18 cellular contexts compared by ENCODE assay signal in genomic region chr5:2166979-2167377, GRCh38.
DNase-seq lines count a peak whose midpoint lies in the region; ATAC-seq, FAIRE-seq and TF ChIP-seq lines count a peak whose summit lies in the region.
"Had no signal": no experiment of that assay in that cellular context is flagged by ENCODE, and none has a peak within 500 bp of the region (broad histone marks: within the 10 kb centered on the region; RNA-seq: fewer than 3 reads in every experiment).

No MANE protein-coding gene starts in this region.

- CTCF ChIA-PET in HepG2 (lab: Yijun Ruan, JAX; ENCODE audit: low intra/inter-chr PET ratio, low total read pairs): no interaction called here

- TF ChIP-seq CTCF in right lobe of liver (IDR thresholded peaks at IDR 0.05): no peak
- no peak for TF ChIP-seq CTCF in HepG2 (CRISPR knock-in tag; IDR thresholded peaks at IDR 0.05)
- TF ChIP-seq CTCF in neural crest cell (conservative IDR thresholded peaks at IDR 0.05): no peak
- TF ChIP-seq CTCF in suprapubic skin (IDR thresholded peaks at IDR 0.05): no peak

- ATAC-seq in right lobe of liver: no peak
- ATAC-seq in HepG2: no peak
- ATAC-seq in stimulated activated effector memory CD8-positive, alpha-beta T cell treated with anti-CD3 and anti-CD28 coated beads, Interleukin-12 subunit alpha, Interleukin-12 subunit beta, amount 100 ng/mL, for 72 hours: no peak
- ATAC-seq: GM23338 had no signal

- BruUV-seq in HepG2 (replicated peaks; lab: Mats Ljungman, UMichigan): no TSS peak

- H3K36me3 ChIP-seq in right lobe of liver (no peaks in the 10 kb centered on the region), HepG2 (replicated peaks in 1 of 2; ENCODE audit: control insufficient read depth in 1 of 2, insufficient read depth in 2 of 2, low read length in 2 of 2) (no peaks in the 10 kb centered on the region), suprapubic skin (no peaks in the 10 kb centered on the region)
- H3K36me3 ChIP-seq: BE2C had no signal

- WGBS in right lobe of liver (ENCODE audit: insufficient coverage, low coverage, low lambda C conversion rate, missing lambda C conversion rate): 51% methylated on average over 3 of the region's 6 CpGs
- WGBS in HepG2 (ENCODE audit: low lambda C conversion rate): 40% methylated on average over 3 of the region's 6 CpGs
- WGBS in suprapubic skin: 90% methylated on average over 6 of the region's 6 CpGs

- no peak overlapping the region for H3K4me2 ChIP-seq in HepG2 (ENCODE audit: low read depth, low read length)
- H3K4me2 ChIP-seq: GM23338 had no signal

- H3K36me3 Mint-ChIP-seq in neural crest cell (ENCODE audit: low read depth): no peaks in the 10 kb centered on the region
- no peaks in the 10 kb centered on the region for H3K36me3 Mint-ChIP-seq in stimulated activated effector memory CD8-positive, alpha-beta T cell treated with anti-CD3 and anti-CD28 coated beads, Interleukin-12 subunit alpha, Interleukin-12 subunit beta, amount 100 ng/mL, for 72 hours

- no peaks in the 10 kb centered on the region for H4K20me1 ChIP-seq in HepG2 (ENCODE audit: insufficient read depth, low read length)

- H3K27me3 ChIP-seq in right lobe of liver: no peaks in the 10 kb centered on the region
- peaks cover 7 to 46% of the 10 kb centered on the region in 2 experiments; a peak in 4 of 5 replicates for H3K27me3 ChIP-seq in HepG2 (ENCODE audit: control insufficient read depth in 1 of 2, insufficient read depth in 2 of 2, low read length in 2 of 2)
- peaks cover 17% of the 10 kb centered on the region for H3K27me3 ChIP-seq in suprapubic skin
- H3K27me3 ChIP-seq: BE2C had no signal

- intact Hi-C loops in right lobe of liver (cut with DNase I): no loop called here
- intact Hi-C loops in HepG2 (cut with micrococcal nuclease; ENCODE audit: unreplicated experiment): no loop called here

- POLR2A ChIA-PET in HepG2 (lab: Yijun Ruan, JAX): no interaction called here

- H3K9me3 ChIP-seq in right lobe of liver: no peaks in the 10 kb centered on the region
- H3K9me3 ChIP-seq in HepG2 (ENCODE audit: low read length): no peaks in the 10 kb centered on the region
- H3K9me3 ChIP-seq in suprapubic skin: no peaks in the 10 kb centered on the region
- H3K9me3 ChIP-seq: BE2C, Caco-2 had no signal

- H3K9ac ChIP-seq in HepG2 (ENCODE audit: insufficient read depth, low read depth, low read length): no peak overlapping the region

- no peak overlapping the region for H3K4me3 ChIP-seq in right lobe of liver
- no peak overlapping the region for H3K4me3 ChIP-seq in HepG2 (replicated peaks in 1 of 3; ENCODE audit: insufficient read depth in 1 of 3, low read depth in 2 of 3, low read length in 3 of 3)
- H3K4me3 ChIP-seq in suprapubic skin: no peak overlapping the region
- H3K4me3 ChIP-seq: GM23338 had no signal

- H3K4me3 Mint-ChIP-seq in neural crest cell: no peak overlapping the region
- no peak overlapping the region for H3K4me3 Mint-ChIP-seq in stimulated activated effector memory CD8-positive, alpha-beta T cell treated with anti-CD3 and anti-CD28 coated beads, Interleukin-12 subunit alpha, Interleukin-12 subunit beta, amount 100 ng/mL, for 72 hours
- H3K4me3 Mint-ChIP-seq: CD4-positive, alpha-beta T cell; GM23338 had no signal

- no peak for TF ChIP-seq RAD21 in HepG2 (CRISPR knock-in tag; IDR thresholded peaks at IDR 0.05)

- peak overlapping the region; percentile 88 for H3K27ac Mint-ChIP-seq in neural crest cell (ENCODE audit: unreplicated experiment)
- no peak overlapping the region for H3K27ac Mint-ChIP-seq in stimulated activated effector memory CD8-positive, alpha-beta T cell treated with anti-CD3 and anti-CD28 coated beads, Interleukin-12 subunit alpha, Interleukin-12 subunit beta, amount 100 ng/mL, for 72 hours
- H3K27ac Mint-ChIP-seq: CD4-positive, alpha-beta T cell; GM23338 had no signal

- DNase-seq in right lobe of liver (peak in 2 of 3 donors; percentile 26 to 29), HepG2 (ENCODE audit: low spot score) (no peak), neural crest cell (ENCODE audit: low read depth, low spot score) (no peak), suprapubic skin (ENCODE audit: low spot score in 2 of 2) (peak; percentile 40 to 60), midbrain (lab: John Stamatoyannopoulos, UW) (no peak)
- no peak for DNase-seq in stimulated activated effector memory CD8-positive, alpha-beta T cell treated with anti-CD3 and anti-CD28 coated beads, Interleukin-12 subunit alpha, Interleukin-12 subunit beta, amount 100 ng/mL, for 72 hours (ENCODE audit: low spot score in 2 of 2)
- DNase-seq: BE2C; Caco-2; CD4-positive, alpha-beta T cell; HCEC 1CT; IMR-90 had no signal

- TF ChIP-seq POLR2A in right lobe of liver (IDR thresholded peaks at IDR 0.05) (no peak), HepG2 (IDR thresholded peaks at IDR 0.05; ENCODE audit: insufficient read depth in 1 of 2, low read depth in 2 of 2, low read length in 2 of 2) (no peak), suprapubic skin (IDR thresholded peaks at IDR 0.05) (no peak)

- peaks cover 32% of the 10 kb centered on the region for H3K4me1 Mint-ChIP-seq in neural crest cell
- H3K4me1 Mint-ChIP-seq in stimulated activated effector memory CD8-positive, alpha-beta T cell treated with anti-CD3 and anti-CD28 coated beads, Interleukin-12 subunit alpha, Interleukin-12 subunit beta, amount 100 ng/mL, for 72 hours: no peaks in the 10 kb centered on the region

- H3K27ac ChIP-seq in right lobe of liver (no peak overlapping the region), HepG2 (ENCODE audit: extremely low read length, insufficient read depth, low read length) (no peak overlapping the region), suprapubic skin (no peak overlapping the region)
- H3K27ac ChIP-seq: HL-60 had no signal

- H3K4me1 ChIP-seq in right lobe of liver (no peaks in the 10 kb centered on the region), HepG2 (ENCODE audit: insufficient read depth, low read length) (no peaks in the 10 kb centered on the region), suprapubic skin (peaks cover 3% of the 10 kb centered on the region)
- H3K4me1 ChIP-seq: BE2C, Caco-2 had no signal

- no peak for TF ChIP-seq EP300 in HepG2 (IDR thresholded peaks at IDR 0.05; ENCODE audit: low read depth in 2 of 2, low read length in 2 of 2)
- no peak for TF ChIP-seq EP300 in HepG2 (CRISPR knock-in tag; IDR thresholded peaks at IDR 0.05; ENCODE audit: borderline replicate concordance)
- TF ChIP-seq EP300 in suprapubic skin (IDR thresholded peaks at IDR 0.05): no peak

- H2AFZ ChIP-seq in HepG2 (ENCODE audit: low read length): no peak overlapping the region
- H2AFZ ChIP-seq: GM23338 had no signal

- no peak for FAIRE-seq in HepG2 (lab: Jason Lieb, UNC)
- FAIRE-seq: D721Med, G401.6, GM12891, GM19239, H54 had no signal

- H3K9me3 Mint-ChIP-seq in neural crest cell: no peaks in the 10 kb centered on the region
- no peaks in the 10 kb centered on the region for H3K9me3 Mint-ChIP-seq in stimulated activated effector memory CD8-positive, alpha-beta T cell treated with anti-CD3 and anti-CD28 coated beads, Interleukin-12 subunit alpha, Interleukin-12 subunit beta, amount 100 ng/mL, for 72 hours
- H3K9me3 Mint-ChIP-seq: CD4-positive, alpha-beta T cell; GM23338 had no signal

- H3K79me2 ChIP-seq in HepG2 (ENCODE audit: insufficient read depth, low read length): no peaks in the 10 kb centered on the region

- in situ Hi-C loops in HepG2 (cut with HindIII; ENCODE audit: extremely low pct_ligation_motif_present, low pct_unique_long_range_greater_than_20kb): no loop called here

- H3K27me3 Mint-ChIP-seq in neural crest cell (ENCODE audit: low read depth): peaks cover 17% of the 10 kb centered on the region

TF ChIP-seq in HepG2, 621 proteins besides CTCF, POLR2A, EP300 and RAD21 (continues in another document):
- no peak for TF ChIP-seq ZNF782 (CRISPR knock-in tag; IDR thresholded peaks at IDR 0.05; ENCODE audit: borderline replicate concordance)
- TF ChIP-seq ZNF354B (CRISPR knock-in tag; IDR thresholded peaks at IDR 0.05): no peak
- no peak for TF ChIP-seq FOXC1 (CRISPR knock-in tag; IDR thresholded peaks at IDR 0.05; ENCODE audit: borderline replicate concordance)
- no peak for TF ChIP-seq AKNA (CRISPR knock-in tag; IDR thresholded peaks at IDR 0.05; ENCODE audit: borderline replicate concordance)
- TF ChIP-seq ZNF543 (CRISPR knock-in tag; IDR thresholded peaks at IDR 0.05): no peak
- TF ChIP-seq MED8 (CRISPR knock-in tag; IDR thresholded peaks at IDR 0.05; ENCODE audit: insufficient replicate concordance): no peak
- no peak for TF ChIP-seq NR2F6 (IDR thresholded peaks at IDR 0.05)
- TF ChIP-seq NR2F6 (CRISPR knock-in tag; IDR thresholded peaks at IDR 0.05): no peak
- no peak for TF ChIP-seq ZFP1 (CRISPR knock-in tag; IDR thresholded peaks at IDR 0.05)
- no peak for TF ChIP-seq ZC3H4 (CRISPR knock-in tag; IDR thresholded peaks at IDR 0.05; ENCODE audit: borderline replicate concordance)

Comparison
In these comparisons a context has a peak if more than half of its experiments do, and no peak if none do; other contexts are left out.
1. DNase-seq: peak in right lobe of liver (2 of 3) and suprapubic skin (2 of 2); none in HepG2 (single experiment), neural crest cell (single experiment), midbrain (single experiment) and stimulated activated effector memory CD8-positive, alpha-beta T cell treated with anti-CD3 and anti-CD28 coated beads, Interleukin-12 subunit alpha, Interleukin-12 subunit beta, amount 100 ng/mL, for 72 hours (0 of 2).